In genomic region chrX:139932077-139932900, GRCh38 we compare ENCODE assay signal across 8 cellular contexts. TPM values are rescaled to one million over a fixed set of nuclear protein-coding genes. Genes with fewer than 3 reads are reported as not detected.
DNase-seq lines count a peak whose midpoint lies in the region; ATAC-seq and TF ChIP-seq lines count a peak whose summit lies in the region.

No MANE protein-coding gene starts in this region.

- no peak overlapping the region for H2BK15ac ChIP-seq in neuronal stem cell (ENCODE audit: low read length)

- 11% methylated on average over 11 of the region's 109 CpGs; no CpG with 5 or more reads in 1 of the 2 donors for WGBS in gastroesophageal sphincter (ENCODE audit: low coverage in 1 of 2), 2 donors
- no CpG with 5 or more reads among the region's 109 CpGs for WGBS in neuronal stem cell (ENCODE audit: extremely low coverage in 2 of 2, insufficient read length in 2 of 2, insufficient replicate concordance in 1 of 2), 2 donors
- under 1% methylated on average over 77 of the region's 109 CpGs for WGBS in urinary bladder

- H4K20me1 ChIP-seq in OCI-LY7 (ENCODE audit: insufficient read depth, low read length): peaks cover 9% of the 10 kb centered on the region; the same call in 1 of the 2 replicates

- H3K27me3 ChIP-seq in gastroesophageal sphincter (no peaks in the 10 kb centered on the region), neuronal stem cell (ENCODE audit: control insufficient read depth in 3 of 3, insufficient read depth in 3 of 3, low read depth in 1 of 3, low read length in 3 of 3) (no peaks in the 10 kb centered on the region)

- peak overlapping the region; percentile 94 for H3K18ac ChIP-seq in neuronal stem cell (ENCODE audit: low read length)

- H3K9ac ChIP-seq in neuronal stem cell (ENCODE audit: low read depth, low read length, poor library complexity): peak overlapping the region; percentile 96

- no peak overlapping the region for H2AK5ac ChIP-seq in neuronal stem cell (ENCODE audit: low read depth, low read length)

- H3K4me3 ChIP-seq in OCI-LY7 (ENCODE audit: low read depth, low read length, poor library complexity, severe bottlenecking) (peak overlapping the region; percentile 81), gastroesophageal sphincter (peak overlapping the region; percentile 82 to 95), neuronal stem cell (ENCODE audit: low read length in 2 of 2) (peak overlapping the region; percentile 69 to 95), urinary bladder (ENCODE audit: low read depth, low read length) (peak overlapping the region; percentile 91)

- no peaks in the 10 kb centered on the region for H3K36me3 ChIP-seq in OCI-LY7 (ENCODE audit: insufficient read depth, low read length)
- H3K36me3 ChIP-seq in gastroesophageal sphincter: no peaks in the 10 kb centered on the region
- H3K36me3 ChIP-seq in neuronal stem cell (replicated peaks in 1 of 2; ENCODE audit: control insufficient read depth in 2 of 2, insufficient read depth in 2 of 2, low read length in 2 of 2): no peaks in the 10 kb centered on the region
- no peaks in the 10 kb centered on the region for H3K36me3 ChIP-seq in urinary bladder (ENCODE audit: insufficient read depth)

- H4K8ac ChIP-seq in neuronal stem cell (ENCODE audit: low read depth, low read length): no peak overlapping the region

- no peak for TF ChIP-seq EP300 in gastroesophageal sphincter (IDR thresholded peaks at IDR 0.05)

- no peak overlapping the region for H3K14ac ChIP-seq in neuronal stem cell (ENCODE audit: low read length)

- peaks cover 1% of the 10 kb centered on the region for H3K79me1 ChIP-seq in neuronal stem cell (ENCODE audit: low read depth, low read length)

- peak overlapping the region; percentile 19; the same call in 1 of the 2 replicates for H2AFZ ChIP-seq in OCI-LY7 (ENCODE audit: low read length)
- peak overlapping the region; percentile 97 for H2AFZ ChIP-seq in neuronal stem cell (ENCODE audit: low read length)

- peaks cover 37% of the 10 kb centered on the region for H3K79me2 ChIP-seq in OCI-LY7 (ENCODE audit: insufficient read depth, low read depth, low read length)

- no peak overlapping the region for H2BK120ac ChIP-seq in neuronal stem cell (ENCODE audit: low read depth, low read length)

- no peaks in the 10 kb centered on the region for H3K9me2 ChIP-seq in OCI-LY7 (ENCODE audit: insufficient read depth, low read length)

- peak overlapping the region; percentile 88 for H3K4me2 ChIP-seq in OCI-LY7 (ENCODE audit: low read length)
- peak overlapping the region; percentile 77 for H3K4me2 ChIP-seq in neuronal stem cell (ENCODE audit: insufficient read depth, low read length, poor library complexity, severe bottlenecking)

- H3K9me3 ChIP-seq in OCI-LY7 (ENCODE audit: low read length): no peaks in the 10 kb centered on the region
- H3K9me3 ChIP-seq in gastroesophageal sphincter: no peaks in the 10 kb centered on the region
- no peaks in the 10 kb centered on the region for H3K9me3 ChIP-seq in neuronal stem cell (replicated peaks in 1 of 2; ENCODE audit: control insufficient read depth in 2 of 2, insufficient read depth in 1 of 2, low read depth in 1 of 2, low read length in 2 of 2)

- no peak overlapping the region for H4K91ac ChIP-seq in neuronal stem cell (ENCODE audit: low read depth, low read length, poor library complexity)

- DNase-seq in stimulated activated CD8-positive, alpha-beta memory T cell treated with anti-CD3 and anti-CD28 coated beads, Interleukin-12 subunit alpha, Interleukin-12 subunit beta, amount 100 ng/mL, for 24 hours (ENCODE audit: extremely low read depth): peak; percentile 14
- DNase-seq in stimulated activated CD8-positive, alpha-beta memory T cell treated with anti-CD3 and anti-CD28 coated beads, Interleukin-4, amount 100 ng/mL, for 48 hours: no peak
- DNase-seq in OCI-LY7 (ENCODE audit: low spot score): peak; percentile 45
- peak; percentile 19 for DNase-seq in activated gamma-delta T cell treated with anti-CD3 and anti-CD28 coated beads, Interleukin-2, amount 50 U/mL, for 16 hours (ENCODE audit: low read depth)
- DNase-seq in neuronal stem cell (ENCODE audit: low spot score): no peak

- H2BK12ac ChIP-seq in neuronal stem cell (ENCODE audit: low read length): no peak overlapping the region

- H3K27ac ChIP-seq in OCI-LY7 (ENCODE audit: low read depth, low read length, poor library complexity, severe bottlenecking): peak overlapping the region; percentile 82
- H3K27ac ChIP-seq in gastroesophageal sphincter: peak overlapping the region; percentile 97 to 99 (median 98)
- peak overlapping the region; percentile 92 for H3K27ac ChIP-seq in neuronal stem cell (replicated peaks; ENCODE audit: low read length)
- H3K27ac ChIP-seq in urinary bladder (ENCODE audit: low read depth): peak overlapping the region; percentile 99

- intact Hi-C loops in OCI-LY7 (cut with micrococcal nuclease; ENCODE audit: unreplicated experiment): loop anchor here (2.0 kb wide), 1 partner anchor 377 kb away; no protein-coding TSS in a partner anchor

- H3K4ac ChIP-seq in neuronal stem cell (ENCODE audit: low read length): no peak overlapping the region

- peak overlapping the region; percentile 80 for H3K23ac ChIP-seq in neuronal stem cell (ENCODE audit: low read depth, low read length, poor library complexity)

- BruUV-seq in OCI-LY7 (replicated peaks; lab: Mats Ljungman, UMichigan): no TSS peak

- peak; percentile 17 to 18 for TF ChIP-seq POLR2A in gastroesophageal sphincter (IDR thresholded peaks at IDR 0.05)

- TF ChIP-seq CTCF in OCI-LY7 (conservative IDR thresholded peaks at IDR 0.05; ENCODE audit: low read length) (no peak), gastroesophageal sphincter (IDR thresholded peaks at IDR 0.05) (no peak)

- peak overlapping the region; percentile 13 for H2BK5ac ChIP-seq in neuronal stem cell (ENCODE audit: low read length)

- peaks cover 31% of the 10 kb centered on the region for H3K4me1 ChIP-seq in OCI-LY7 (ENCODE audit: insufficient read depth, low read length, poor library complexity, severe bottlenecking)
- H3K4me1 ChIP-seq in gastroesophageal sphincter: peaks cover 0 to 7% (median 0%) of the 10 kb centered on the region in 3 donors
- H3K4me1 ChIP-seq in neuronal stem cell (ENCODE audit: control insufficient read depth in 2 of 2, insufficient read depth in 1 of 2, low read depth in 1 of 2, low read length in 2 of 2): peaks cover 4 to 5% of the 10 kb centered on the region in 2 donors
- H3K4me1 ChIP-seq in urinary bladder (ENCODE audit: insufficient read depth): no peaks in the 10 kb centered on the region

- CTCF ChIA-PET in OCI-LY7 (lab: Charles Lee; ENCODE audit: unreplicated experiment): interaction anchor here (0.6 kb wide), 1 partner anchor 372 kb away, joined by 3 read pairs; no protein-coding TSS in a partner anchor

- POLR2A ChIA-PET in OCI-LY7 (lab: Charles Lee): no interaction called here

- ATAC-seq in HG02938 (IDR thresholded peaks at IDR 0.05; ENCODE audit: unreplicated experiment) (peak; percentile 38), gastroesophageal sphincter (peak; percentile 57)

RNA-seq across cellular contexts. Expression of gene ATP11C, which starts 0.6 kb away (rescaled TPM):
- 20.6 and 20.9 TPM in 2 replicates for total RNA-seq in OCI-LY7 (2014; rRNA removed; shearing (Covaris generic))
- 25.2 and 25.7 TPM in 2 replicates for total RNA-seq in OCI-LY7 (2022)
- total RNA-seq in gastroesophageal sphincter: 10 to 100 TPM; 20.4 to 33.3 (median 27.3) TPM
- 16.8 TPM for polyA plus RNA-seq in neuronal stem cell (2013, experiment 1 of 2)
- 17.3 TPM for polyA plus RNA-seq in neuronal stem cell (2013, experiment 2 of 2)
- 69.2 TPM for total RNA-seq in urinary bladder
- polyA plus RNA-seq in urinary bladder: 19.3 TPM

RNA-seq across cellular contexts. Expression of gene CXorf66, which starts 33.0 kb away (rescaled TPM):
- total RNA-seq in OCI-LY7 (2014; rRNA removed; shearing (Covaris generic)): not detected in 2 replicates
- total RNA-seq in OCI-LY7 (2022) (not detected in 2 replicates), gastroesophageal sphincter (not detected), urinary bladder (not detected)
- not detected for polyA plus RNA-seq in neuronal stem cell (2013, experiment 1 of 2)
- polyA plus RNA-seq in neuronal stem cell (2013, experiment 2 of 2): not detected
- polyA plus RNA-seq in urinary bladder: not detected

Comparison
In these comparisons a context has a peak if more than half of its experiments do, and no peak if none do; other contexts are left out.
1. DNase-seq: peak in stimulated activated CD8-positive, alpha-beta memory T cell treated with anti-CD3 and anti-CD28 coated beads, Interleukin-12 subunit alpha, Interleukin-12 subunit beta, amount 100 ng/mL, for 24 hours (single experiment), OCI-LY7 (single experiment) and activated gamma-delta T cell treated with anti-CD3 and anti-CD28 coated beads, Interleukin-2, amount 50 U/mL, for 16 hours (single experiment); none in stimulated activated CD8-positive, alpha-beta memory T cell treated with anti-CD3 and anti-CD28 coated beads, Interleukin-4, amount 100 ng/mL, for 48 hours (single experiment) and neuronal stem cell (single experiment).
2. Peak in every context shown above with its lines, with median percentiles within 50 percentile points of each other: H3K27ac ChIP-seq and H3K4me3 ChIP-seq.